8 cellular contexts compared by ENCODE assay signal in genomic region chr3:88059380-88060160, GRCh38. TPM values are rescaled to one million over a fixed set of nuclear protein-coding genes. Genes with fewer than 3 reads are reported as not detected.
DNase-seq lines count a peak whose midpoint lies in the region; ATAC-seq and TF ChIP-seq lines count a peak whose summit lies in the region.

No MANE protein-coding gene starts in this region.

- DNase-seq in Ammon's horn (ENCODE audit: low spot score) (peak; percentile 9), activated B cell treated with CpG ODN at 0.5 μM for 24 hours (peak; percentile 19), foreskin fibroblast (peak; percentile 12 to 15), osteoblast (ENCODE audit: insufficient read length, low spot score, missing footprints) (peak; percentile 55), cortex of kidney (lab: John Stamatoyannopoulos, UW) (no peak)

- peak overlapping the region; percentile 97 for H3K27ac Mint-ChIP-seq in activated B cell treated with CpG ODN at 0.5 μM for 24 hours

- H4K20me1 ChIP-seq in osteoblast (ENCODE audit: insufficient read depth, low read length): peaks cover 32% of the 10 kb centered on the region

- H3K79me2 ChIP-seq in osteoblast (ENCODE audit: insufficient read depth, low read length): peaks cover 80% of the 10 kb centered on the region

- H3K9me3 ChIP-seq in osteoblast (ENCODE audit: low read depth, low read length): no peaks in the 10 kb centered on the region

- H3K36me3 Mint-ChIP-seq in activated B cell treated with CpG ODN at 0.5 μM for 24 hours (ENCODE audit: low read depth): peaks cover 36% of the 10 kb centered on the region

- no peaks in the 10 kb centered on the region for H3K9me3 Mint-ChIP-seq in activated B cell treated with CpG ODN at 0.5 μM for 24 hours

- H3K27me3 Mint-ChIP-seq in activated B cell treated with CpG ODN at 0.5 μM for 24 hours: no peaks in the 10 kb centered on the region

- H3K27ac ChIP-seq in osteoblast (ENCODE audit: low read depth, low read length): peak overlapping the region; percentile 71

- CTCF ChIA-PET in activated B cell treated with CpG ODN at 0.5 μM for 24 hours (lab: Charles Lee): interaction anchor here (1.9 kb wide), 1 partner anchor 54 kb away, joined by 8 read pairs; no protein-coding TSS in a partner anchor

- peaks cover 18% of the 10 kb centered on the region for H3K36me3 ChIP-seq in osteoblast (ENCODE audit: insufficient read depth, low read length)

- H3K4me1 ChIP-seq in osteoblast (ENCODE audit: insufficient read depth, low read length): peaks cover 27% of the 10 kb centered on the region

- intact Hi-C loops in activated B cell treated with CpG ODN at 0.5 μM for 24 hours (cut with micrococcal nuclease): loop anchor here (1.0 to 2.0 kb wide), 5 partner anchors 27 to 832 kb away; partner anchors contain the start of genes C3orf38 and CHMP2B

- H3K27me3 ChIP-seq in osteoblast (ENCODE audit: insufficient read depth, low read length): no peaks in the 10 kb centered on the region

- H3K4me1 Mint-ChIP-seq in activated B cell treated with CpG ODN at 0.5 μM for 24 hours: peaks cover 65% of the 10 kb centered on the region

- H2AFZ ChIP-seq in osteoblast (ENCODE audit: low read length): peak overlapping the region; percentile 94

- POLR2A ChIA-PET in activated B cell treated with CpG ODN at 0.5 μM for 24 hours (lab: Charles Lee): interaction anchor here (0.6 to 2.8 kb wide), 13 partner anchors 8 to 833 kb away, joined by 3 to 81 read pairs (median 6); partner anchors contain the start of genes C3orf38 and CHMP2B

- peak; percentile 3 for ATAC-seq in GM18861 (IDR thresholded peaks at IDR 0.05; ENCODE audit: unreplicated experiment)
- ATAC-seq in HG03135 (IDR thresholded peaks at IDR 0.05; ENCODE audit: unreplicated experiment): peak; percentile 16
- no peak for ATAC-seq in activated B cell treated with CpG ODN at 0.5 μM for 24 hours (ENCODE audit: low read depth)
- ATAC-seq in HG03520 (IDR thresholded peaks at IDR 0.05; ENCODE audit: unreplicated experiment): no peak

- peak overlapping the region; percentile 67 to 76 for H3K4me3 ChIP-seq in foreskin fibroblast (ENCODE audit: low read depth in 1 of 2, low read length in 2 of 2)
- peak overlapping the region; percentile 94 for H3K4me3 ChIP-seq in osteoblast (ENCODE audit: insufficient read depth, low read length)

- TF ChIP-seq CTCF in activated B cell treated with CpG ODN at 0.5 μM for 24 hours (IDR thresholded peaks at IDR 0.05): no peak
- TF ChIP-seq CTCF in foreskin fibroblast (IDR thresholded peaks at IDR 0.05; ENCODE audit: low read depth, low read length): no peak
- no peak for TF ChIP-seq CTCF in osteoblast (IDR thresholded peaks at IDR 0.05; ENCODE audit: extremely low read depth, low read depth, low read length)

- peak overlapping the region; percentile 97 for H3K4me3 Mint-ChIP-seq in activated B cell treated with CpG ODN at 0.5 μM for 24 hours

- H3K4me2 ChIP-seq in osteoblast (ENCODE audit: insufficient read depth, low read length): peak overlapping the region; percentile 87

RNA-seq across cellular contexts. Expression of gene ZNF654, which starts 0.5 kb away (rescaled TPM):
- total RNA-seq in activated B cell treated with CpG ODN at 0.5 μM for 24 hours (11.2 and 13.6 TPM in 2 replicates), osteoblast (21.8 and 23.2 TPM in 2 replicates)

RNA-seq across cellular contexts. Expression of gene CGGBP1, which starts 0.8 kb away (rescaled TPM):
- 84.6 and 90.8 TPM in 2 replicates for total RNA-seq in activated B cell treated with CpG ODN at 0.5 μM for 24 hours
- total RNA-seq in osteoblast: 107 and 111 TPM in 2 replicates

Comparison
In these comparisons a context has a peak if more than half of its experiments do, and no peak if none do; other contexts are left out.
1. ATAC-seq: peak in GM18861 (single experiment) and HG03135 (single experiment); none in activated B cell treated with CpG ODN at 0.5 μM for 24 hours (single experiment) and HG03520 (single experiment).